Comparison of ENCODE assay signal across 8 cellular contexts in genomic region chr3:149299938-149300791, GRCh38. TPM values are rescaled to one million over a fixed set of nuclear protein-coding genes. Genes with fewer than 3 reads are reported as not detected.
DNase-seq lines count a peak whose midpoint lies in the region; ATAC-seq and TF ChIP-seq lines count a peak whose summit lies in the region.

No MANE protein-coding gene starts in this region.

- no peaks in the 10 kb centered on the region for H3K27me3 ChIP-seq in liver (ENCODE audit: control insufficient read depth in 4 of 4, insufficient read depth in 4 of 4, low read length in 3 of 4)

- DNase-seq in AG10803 (ENCODE audit: low read depth) (peak; percentile 91), NCI-H2029 treated with DMSO at 0.1 percent for 48 hours (lab: John Stamatoyannopoulos, UW) (peak; percentile 28), astrocyte of the hippocampus (ENCODE audit: low read depth, low spot score) (peak; percentile 95), NCI-H1694 treated with DMSO at 0.1 percent for 48 hours (lab: John Stamatoyannopoulos, UW) (no peak)
- no peak for DNase-seq in activated CD4-positive, alpha-beta T cell treated with anti-CD3 and anti-CD28 coated beads for 4 hours
- no peak for DNase-seq in effector CD8-positive, alpha-beta T cell (lab: John Stamatoyannopoulos, UW)

- TF ChIP-seq CTCF in AG10803 (conservative IDR thresholded peaks at IDR 0.05; ENCODE audit: low read length) = no peak
- no peak for TF ChIP-seq CTCF in liver (IDR thresholded peaks at IDR 0.05; ENCODE audit: low read depth, low read length, missing input control)

- peak; percentile 75 for ATAC-seq in GM21619 (IDR thresholded peaks at IDR 0.05; ENCODE audit: unreplicated experiment)

- H3K4me3 ChIP-seq in AG10803 (ENCODE audit: low read length) (no peak overlapping the region), liver (ENCODE audit: low read depth in 1 of 3, low read length in 3 of 3) (no peak overlapping the region)

- TF ChIP-seq RAD21 in liver (IDR thresholded peaks at IDR 0.05) = peak in 1 of 2 donors; percentile 25

- no peak overlapping the region for H3K9ac ChIP-seq in liver (ENCODE audit: low read depth in 1 of 2, low read length in 2 of 2)

- peaks cover 0 to 16% (median 2%) of the 10 kb centered on the region in 4 donors for H3K4me1 ChIP-seq in liver (ENCODE audit: control insufficient read depth in 4 of 4, insufficient read depth in 4 of 4, low read length in 3 of 4)

- no peaks in the 10 kb centered on the region for H3K9me3 ChIP-seq in liver (ENCODE audit: control insufficient read depth in 4 of 4, low read length in 3 of 4)

- peak overlapping the region; percentile 17 to 45 for H3K27ac ChIP-seq in liver (ENCODE audit: low read depth in 1 of 2, low read length in 2 of 2)

- 45% methylated on average over 5 of the region's 5 CpGs for WGBS in liver

- no peaks in the 10 kb centered on the region for H3K36me3 ChIP-seq in liver (ENCODE audit: control insufficient read depth in 4 of 4, insufficient read depth in 3 of 4, low read depth in 1 of 4, low read length in 3 of 4)

TF ChIP-seq in liver, 16 proteins besides CTCF, POLR2A, EP300 and RAD21:
- TF ChIP-seq JUND (IDR thresholded peaks at IDR 0.05) = peak; percentile 93 to 98
- no peak for TF ChIP-seq TAF1 (conservative IDR thresholded peaks at IDR 0.05)
- peak; percentile 90 for TF ChIP-seq SP1 (IDR thresholded peaks at IDR 0.05)
- peak; percentile 11 for TF ChIP-seq MAX (IDR thresholded peaks at IDR 0.05)
- peak; percentile 60 for TF ChIP-seq ATF3 (IDR thresholded peaks at IDR 0.05)
- peak; percentile 35 for TF ChIP-seq REST (IDR thresholded peaks at IDR 0.05)
- TF ChIP-seq FOXA2 (IDR thresholded peaks at IDR 0.05) = peak; percentile 34
- peak; percentile 53 for TF ChIP-seq ZBTB33 (IDR thresholded peaks at IDR 0.05)
- TF ChIP-seq RXRA (IDR thresholded peaks at IDR 0.05) = peak; percentile 55 to 79
- no peak for TF ChIP-seq EGR1 (IDR thresholded peaks at IDR 0.05; ENCODE audit: low read depth in 2 of 2)
- peak; percentile 46 to 72 for TF ChIP-seq HNF4A (conservative IDR thresholded peaks at IDR 0.05)
- TF ChIP-seq YY1 (IDR thresholded peaks at IDR 0.05) = peak; percentile 87
- TF ChIP-seq FOXA1 (IDR thresholded peaks at IDR 0.05) = peak; percentile 22
- no peak for TF ChIP-seq GABPA (IDR thresholded peaks at IDR 0.05 in 1 of 2, conservative IDR thresholded peaks at IDR 0.05 in 1 of 2)
TF ChIP-seq in liver: peak in this region for 11.

RNA-seq across cellular contexts. Expression of gene TM4SF18, which starts 33.3 kb away (rescaled TPM):
- total RNA-seq in liver = 10 to 100 TPM in 1 of 2 donors, 1 to 10 TPM in 1; 5.1 to 12.6 TPM
- 1 to 10 TPM; 4.9 to 7.7 TPM for polyA plus RNA-seq in liver

Comparison
In these comparisons a context has a peak if more than half of its experiments do, and no peak if none do; other contexts are left out.
1. DNase-seq: peak in AG10803 (single experiment), NCI-H2029 treated with DMSO at 0.1 percent for 48 hours (single experiment) and astrocyte of the hippocampus (single experiment); none in NCI-H1694 treated with DMSO at 0.1 percent for 48 hours (single experiment), activated CD4-positive, alpha-beta T cell treated with anti-CD3 and anti-CD28 coated beads for 4 hours (0 of 2) and effector CD8-positive, alpha-beta T cell (single experiment).